Comparison of ENCODE assay signal across 22 cellular contexts in the genomic region with DNA sequence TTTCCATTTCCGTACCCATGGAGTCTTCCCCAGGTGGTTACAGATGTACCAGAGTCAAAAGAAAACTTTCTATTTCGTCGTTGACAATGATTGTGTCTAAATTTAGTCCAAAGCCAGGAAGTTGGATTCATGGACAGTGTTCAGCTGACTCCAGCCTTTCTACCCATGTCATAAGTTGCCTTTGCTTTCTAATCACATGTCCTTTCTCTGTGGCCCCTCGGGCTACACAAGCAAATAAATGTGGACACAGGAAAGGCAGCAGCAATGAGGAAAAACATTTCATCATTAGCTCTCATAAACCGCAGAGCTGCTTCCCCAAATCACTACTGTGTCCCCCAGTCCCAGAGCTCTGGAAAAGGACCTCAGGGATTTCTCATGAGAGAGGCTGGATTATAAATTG.
DNase-seq lines count a peak whose midpoint lies in the region; ATAC-seq, FAIRE-seq and TF ChIP-seq lines count a peak whose summit lies in the region.
"Had no signal": no experiment of that assay in that cellular context is flagged by ENCODE, and none has a peak within 500 bp of the region (broad histone marks: within the 10 kb centered on the region; RNA-seq: fewer than 3 reads in every experiment).

No MANE protein-coding gene starts in this region.

- no peak for TF ChIP-seq POLR2A in HepG2 (IDR thresholded peaks at IDR 0.05; ENCODE audit: insufficient read depth in 1 of 2, low read depth in 2 of 2, low read length in 2 of 2)

- H3K27me3 ChIP-seq in HepG2 (ENCODE audit: control insufficient read depth in 1 of 2, insufficient read depth in 2 of 2, low read length in 2 of 2): peaks cover 0 to 27% of the 10 kb centered on the region in 2 experiments; a peak in 1 of 5 replicates
- H3K27me3 ChIP-seq: ovary had no signal

- H3K79me2 ChIP-seq in HepG2 (ENCODE audit: insufficient read depth, low read length): no peaks in the 10 kb centered on the region

- TF ChIP-seq RAD21 in HepG2 (CRISPR knock-in tag; IDR thresholded peaks at IDR 0.05): no peak

- peaks cover 19% of the 10 kb centered on the region; the same call in 1 of the 2 replicates for H3K4me1 ChIP-seq in HepG2 (ENCODE audit: insufficient read depth, low read length)

- TF ChIP-seq CTCF in chondrocyte (IDR thresholded peaks at IDR 0.05) (no peak), HepG2 (CRISPR knock-in tag; IDR thresholded peaks at IDR 0.05) (no peak)

- intact Hi-C loops in HepG2 (cut with micrococcal nuclease; ENCODE audit: unreplicated experiment): no loop called here
- intact Hi-C loops in sciatic nerve (cut with DNase I): no loop called here

- no peak for TF ChIP-seq EP300 in HepG2 (IDR thresholded peaks at IDR 0.05; ENCODE audit: low read depth in 2 of 2, low read length in 2 of 2)
- no peak for TF ChIP-seq EP300 in HepG2 (CRISPR knock-in tag; IDR thresholded peaks at IDR 0.05; ENCODE audit: borderline replicate concordance)

- no peaks in the 10 kb centered on the region for H3K36me3 ChIP-seq in HepG2 (replicated peaks in 1 of 2; ENCODE audit: control insufficient read depth in 1 of 2, insufficient read depth in 2 of 2, low read length in 2 of 2)
- H3K36me3 ChIP-seq: ovary had no signal

- POLR2A ChIA-PET in HepG2 (lab: Yijun Ruan, JAX): no interaction called here

- no peaks in the 10 kb centered on the region for H4K20me1 ChIP-seq in HepG2 (ENCODE audit: insufficient read depth, low read length)

- no TSS peak for BruUV-seq in HepG2 (replicated peaks; lab: Mats Ljungman, UMichigan)

- H3K4me2 ChIP-seq in HepG2 (ENCODE audit: low read depth, low read length): peak overlapping the region; percentile 20; the same call in 1 of the 2 replicates
- H3K4me2 ChIP-seq: SK-N-SH had no signal

- H3K9me3 ChIP-seq in HepG2 (ENCODE audit: low read length): no peaks in the 10 kb centered on the region
- H3K9me3 ChIP-seq: ovary, SK-N-SH had no signal

- WGBS in HepG2 (ENCODE audit: low lambda C conversion rate): 27% methylated on average over 5 of the region's 5 CpGs

- no peaks in the 10 kb centered on the region for H3K9me3 Mint-ChIP-seq in chondrocyte (ENCODE audit: low read depth)
- no peaks in the 10 kb centered on the region for H3K9me3 Mint-ChIP-seq in T-helper 2 cell treated with Interferon-gamma antibody and Interleukin-4, amounts not matched to agents 5 μg/mL and 100 μg/mL, for 36 hours
- H3K9me3 Mint-ChIP-seq: central memory CD8-positive, alpha-beta T cell; H9 had no signal

- no peak overlapping the region for H3K9ac ChIP-seq in HepG2 (ENCODE audit: insufficient read depth, low read depth, low read length)
- H3K9ac ChIP-seq: SK-N-SH had no signal

- CTCF ChIA-PET in HepG2 (lab: Yijun Ruan, JAX; ENCODE audit: low intra/inter-chr PET ratio, low total read pairs): no interaction called here

- no peak overlapping the region for H2AFZ ChIP-seq in HepG2 (ENCODE audit: low read length)

- peak; percentile 40; the same call in 2 of the 3 replicates for ATAC-seq in HepG2
- peak; percentile 82 for ATAC-seq in sciatic nerve
- ATAC-seq in HG02840 (IDR thresholded peaks at IDR 0.05; ENCODE audit: low FRiP score, unreplicated experiment): no peak

- H3K4me3 ChIP-seq in HepG2 (replicated peaks in 1 of 3; ENCODE audit: insufficient read depth in 1 of 3, low read depth in 2 of 3, low read length in 3 of 3): no peak overlapping the region
- H3K4me3 ChIP-seq: ovary, skin epidermis had no signal

- no peaks in the 10 kb centered on the region for H3K4me1 Mint-ChIP-seq in chondrocyte (ENCODE audit: low read depth)
- H3K4me1 Mint-ChIP-seq in T-helper 2 cell treated with Interferon-gamma antibody and Interleukin-4, amounts not matched to agents 5 μg/mL and 100 μg/mL, for 36 hours (ENCODE audit: low read depth): no peaks in the 10 kb centered on the region
- H3K4me1 Mint-ChIP-seq: central memory CD8-positive, alpha-beta T cell; H9 had no signal

- no peaks in the 10 kb centered on the region for H3K36me3 Mint-ChIP-seq in chondrocyte (ENCODE audit: low read depth)
- H3K36me3 Mint-ChIP-seq in T-helper 2 cell treated with Interferon-gamma antibody and Interleukin-4, amounts not matched to agents 5 μg/mL and 100 μg/mL, for 36 hours (ENCODE audit: low read depth): peaks cover 15% of the 10 kb centered on the region

- H3K4me3 Mint-ChIP-seq in chondrocyte (ENCODE audit: unreplicated experiment): no peak overlapping the region
- H3K4me3 Mint-ChIP-seq in T-helper 2 cell treated with Interferon-gamma antibody and Interleukin-4, amounts not matched to agents 5 μg/mL and 100 μg/mL, for 36 hours: no peak overlapping the region
- H3K4me3 Mint-ChIP-seq: central memory CD8-positive, alpha-beta T cell; H9 had no signal

- H3K27ac Mint-ChIP-seq in chondrocyte (ENCODE audit: unreplicated experiment): peak overlapping the region; percentile 47
- H3K27ac Mint-ChIP-seq in T-helper 2 cell treated with Interferon-gamma antibody and Interleukin-4, amounts not matched to agents 5 μg/mL and 100 μg/mL, for 36 hours: no peak overlapping the region
- H3K27ac Mint-ChIP-seq: H9 had no signal

- peaks cover 2% of the 10 kb centered on the region for H3K27me3 Mint-ChIP-seq in chondrocyte (ENCODE audit: low read depth)
- no peaks in the 10 kb centered on the region for H3K27me3 Mint-ChIP-seq in T-helper 2 cell treated with Interferon-gamma antibody and Interleukin-4, amounts not matched to agents 5 μg/mL and 100 μg/mL, for 36 hours (ENCODE audit: low read depth)
- H3K27me3 Mint-ChIP-seq: central memory CD8-positive, alpha-beta T cell had no signal

- no peak for FAIRE-seq in HepG2 (lab: Jason Lieb, UNC)

- DNase-seq in NOMO-1 treated with DMSO at 0.1 percent for 48 hours (lab: John Stamatoyannopoulos, UW; ENCODE audit: unreplicated experiment): peak; percentile 23
- no peak for DNase-seq in chondrocyte (ENCODE audit: low spot score)
- no peak for DNase-seq in HepG2 (ENCODE audit: low spot score)
- no peak for DNase-seq in sciatic nerve (ENCODE audit: low spot score)
- no peak for DNase-seq in SK-N-DZ (ENCODE audit: low spot score)
- DNase-seq in stimulated activated CD4-positive, alpha-beta T cell treated with anti-CD3 and anti-CD28 coated beads, Interleukin-4, amount 100 ng/mL, for 4 hours: no peak
- no peak for DNase-seq in T-helper 2 cell treated with Interferon-gamma antibody and Interleukin-4, amounts not matched to agents 5 μg/mL and 100 μg/mL, for 36 hours (ENCODE audit: low spot score)
- DNase-seq: activated CD4-positive, CD25-positive, alpha-beta regulatory T cell treated with anti-CD3 and anti-CD28 coated beads, Interleukin-2, amount 50 U/mL, for 72 hours; activated effector memory CD4-positive, alpha-beta T cell treated with Interleukin-2 at 50 U/mL for 16 hours; COR-L47; H9; IMR-90; MV-4-11; NCI-H2081 treated with DMSO at 0.1 percent for 48 hours; NCI-H510A treated with DMSO at 0.1 percent for 48 hours; ovary; SK-N-SH; stimulated activated CD4-positive, alpha-beta T cell treated with anti-CD3 and anti-CD28 coated beads, Interleukin-2, amount 100 ng/mL, for 48 hours; T1000 had no signal

- H3K27ac ChIP-seq in HepG2 (ENCODE audit: extremely low read length, insufficient read depth, low read length): no peak overlapping the region
- H3K27ac ChIP-seq: ovary had no signal

- in situ Hi-C loops in HepG2 (cut with HindIII; ENCODE audit: extremely low pct_ligation_motif_present, low pct_unique_long_range_greater_than_20kb): no loop called here

TF ChIP-seq in HepG2, 621 proteins besides CTCF, POLR2A, EP300 and RAD21 (continues in another document):
- TF ChIP-seq PCBP2 (optimal IDR thresholded peaks at IDR 0.05; ENCODE audit: low read depth, low read length, poor library complexity, severe bottlenecking) (no peak), PAF1 (CRISPR knock-in tag; IDR thresholded peaks at IDR 0.05) (no peak), ZFP62 (CRISPR knock-in tag; IDR thresholded peaks at IDR 0.05) (no peak), XBP1 (CRISPR knock-in tag; IDR thresholded peaks at IDR 0.05) (no peak), ZNF549 (CRISPR knock-in tag; IDR thresholded peaks at IDR 0.05) (no peak), YEATS4 (CRISPR knock-in tag; IDR thresholded peaks at IDR 0.05; ENCODE audit: borderline replicate concordance) (no peak), ZMYM2 (CRISPR knock-in tag; IDR thresholded peaks at IDR 0.05) (no peak), NR2F2 (IDR thresholded peaks at IDR 0.05; ENCODE audit: borderline replicate concordance, low read depth) (no peak), TBP (CRISPR knock-in tag; IDR thresholded peaks at IDR 0.05) (no peak)
- TF ChIP-seq, protein P1, sequence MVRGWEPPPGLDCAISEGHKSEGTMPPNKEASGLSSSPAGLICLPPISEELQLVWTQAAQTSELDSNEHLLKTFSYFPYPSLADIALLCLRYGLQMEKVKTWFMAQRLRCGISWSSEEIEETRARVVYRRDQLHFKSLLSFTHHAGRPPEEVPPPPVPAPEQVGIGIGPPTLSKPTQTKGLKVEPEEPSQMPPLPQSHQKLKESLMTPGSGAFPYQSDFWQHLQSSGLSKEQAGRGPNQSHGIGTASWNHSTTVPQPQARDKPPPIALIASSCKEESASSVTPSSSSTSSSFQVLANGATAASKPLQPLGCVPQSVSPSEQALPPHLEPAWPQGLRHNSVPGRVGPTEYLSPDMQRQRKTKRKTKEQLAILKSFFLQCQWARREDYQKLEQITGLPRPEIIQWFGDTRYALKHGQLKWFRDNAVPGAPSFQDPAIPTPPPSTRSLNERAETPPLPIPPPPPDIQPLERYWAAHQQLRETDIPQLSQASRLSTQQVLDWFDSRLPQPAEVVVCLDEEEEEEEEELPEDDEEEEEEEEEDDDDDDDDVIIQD (CRISPR knock-in tag; IDR thresholded peaks at IDR 0.05; ENCODE audit: low read depth): no peak
- TF ChIP-seq, protein P2, sequence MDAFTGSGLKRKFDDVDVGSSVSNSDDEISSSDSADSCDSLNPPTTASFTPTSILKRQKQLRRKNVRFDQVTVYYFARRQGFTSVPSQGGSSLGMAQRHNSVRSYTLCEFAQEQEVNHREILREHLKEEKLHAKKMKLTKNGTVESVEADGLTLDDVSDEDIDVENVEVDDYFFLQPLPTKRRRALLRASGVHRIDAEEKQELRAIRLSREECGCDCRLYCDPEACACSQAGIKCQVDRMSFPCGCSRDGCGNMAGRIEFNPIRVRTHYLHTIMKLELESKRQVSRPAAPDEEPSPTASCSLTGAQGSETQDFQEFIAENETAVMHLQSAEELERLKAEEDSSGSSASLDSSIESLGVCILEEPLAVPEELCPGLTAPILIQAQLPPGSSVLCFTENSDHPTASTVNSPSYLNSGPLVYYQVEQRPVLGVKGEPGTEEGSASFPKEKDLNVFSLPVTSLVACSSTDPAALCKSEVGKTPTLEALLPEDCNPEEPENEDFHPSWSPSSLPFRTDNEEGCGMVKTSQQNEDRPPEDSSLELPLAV (CRISPR knock-in tag; conservative IDR thresholded peaks at IDR 0.05; ENCODE audit: low read depth): no peak
